ENCODE assay signal across 30 cellular contexts in the genomic region with DNA sequence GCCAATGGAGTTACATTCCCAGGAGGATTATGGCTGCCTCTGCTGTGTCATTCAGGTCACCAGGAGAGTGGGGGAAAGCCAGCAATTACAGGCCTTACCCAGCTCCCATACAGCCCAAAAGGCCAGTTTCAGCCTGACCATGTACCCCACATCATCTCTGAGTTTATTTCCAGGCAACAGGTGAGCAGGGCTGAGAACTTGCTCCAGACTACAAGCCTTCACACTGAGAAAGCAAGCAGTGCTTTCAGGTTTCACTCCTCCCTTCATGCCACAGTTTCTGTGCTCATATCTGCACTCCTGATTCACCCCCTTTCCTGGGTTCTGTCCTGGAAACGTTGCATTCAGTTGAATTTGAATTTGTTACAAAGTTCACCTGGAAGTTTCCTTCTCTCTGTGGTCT.
"Had no signal": no experiment of that assay in that cellular context is flagged by ENCODE, and none has a peak within 500 bp of the region (broad histone marks: within the 10 kb centered on the region; RNA-seq: fewer than 3 reads in every experiment).

No MANE protein-coding gene starts in this region.

- H3K9me3 ChIP-seq: neutrophil had no signal

- H3K4me1 ChIP-seq: body of pancreas, pancreas, psoas muscle had no signal

- H3K27me3 ChIP-seq: adrenal gland, body of pancreas, esophagus muscularis mucosa, neutrophil, pancreas, sigmoid colon had no signal

- H3K27ac ChIP-seq: adrenal gland, body of pancreas, esophagus muscularis mucosa, neutrophil, pancreas, psoas muscle, sigmoid colon, thoracic aorta, WERI-Rb-1 had no signal

- H3K4me3 ChIP-seq: adrenal gland, body of pancreas, esophagus muscularis mucosa, pancreas, psoas muscle, sigmoid colon, thoracic aorta had no signal

- DNase-seq: activated CD4-positive, alpha-beta memory T cell treated with anti-CD3 and anti-CD28 coated beads for 36 hours; activated CD4-positive, alpha-beta T cell treated with anti-CD3 and anti-CD28 coated beads, Interleukin-2, amount 10 ng/mL, durations not matched to agents 24 days and 14 days; activated CD8-positive, alpha-beta memory T cell treated with anti-CD3 and anti-CD28 coated beads, Interleukin-2, amount 50 U/mL, for 4 hours; activated effector memory CD4-positive, alpha-beta T cell treated with anti-CD3 and anti-CD28 coated beads, Interleukin-2, amount 50 U/mL, for 16 hours; activated naive CD4-positive, alpha-beta T cell treated with anti-CD3 and anti-CD28 coated beads for 36 hours; activated naive CD8-positive, alpha-beta T cell treated with anti-CD3 and anti-CD28 coated beads for 36 hours; activated T-cell treated with anti-CD3 and anti-CD28 coated beads, Interleukin-2, amount 50 U/mL, for 1 hour; adrenal gland; aorta; body of pancreas; cortex of kidney; endodermal cell; foreskin melanocyte; left cardiac atrium; naive B cell; nephron progenitor cell; pancreas; psoas muscle; sigmoid colon; small intestine; stimulated activated CD4-positive, alpha-beta T cell treated with anti-CD3 and anti-CD28 coated beads, Interleukin-4, amount 100 ng/mL, for 24 hours; T-helper 17 cell; T1000; trophoblast cell; WERI-Rb-1 had no signal

- ATAC-seq: activated CD4-positive, CD25-positive, alpha-beta regulatory T cell treated with anti-CD3 and anti-CD28 coated beads, Interleukin-2, amount 50 U/mL, for 24 hours; body of pancreas; left cardiac atrium; pancreas; psoas muscle; stimulated activated effector memory CD8-positive, alpha-beta T cell treated with anti-CD3 and anti-CD28 coated beads, Interleukin-12 subunit alpha, Interleukin-12 subunit beta, amount 100 ng/mL, for 72 hours; T-helper 17 cell had no signal

- H3K36me3 ChIP-seq: adrenal gland, esophagus muscularis mucosa, neutrophil, pancreas, sigmoid colon, thoracic aorta, WERI-Rb-1 had no signal
